Comparison of ENCODE assay signal across 24 cellular contexts in genomic region chr3:187665764-187666402, GRCh38. TPM values are rescaled to one million over a fixed set of nuclear protein-coding genes. Genes with fewer than 3 reads are reported as not detected.
DNase-seq lines count a peak whose midpoint lies in the region; ATAC-seq, FAIRE-seq and TF ChIP-seq lines count a peak whose summit lies in the region.
"Had no signal": no experiment of that assay in that cellular context is flagged by ENCODE, and none has a peak within 500 bp of the region (broad histone marks: within the 10 kb centered on the region; RNA-seq: fewer than 3 reads in every experiment).

No MANE protein-coding gene starts in this region.

- no peak overlapping the region for H3K27ac ChIP-seq in HepG2 (ENCODE audit: extremely low read length, insufficient read depth, low read length)
- no peak overlapping the region for H3K27ac ChIP-seq in right lobe of liver
- no peak overlapping the region for H3K27ac ChIP-seq in OCI-LY3 (ENCODE audit: low read length)

- H3K27ac Mint-ChIP-seq in activated CD8-positive, alpha-beta T cell treated with anti-CD3 and anti-CD28 coated beads for 36 hours, result no peak overlapping the region
- no peak overlapping the region for H3K27ac Mint-ChIP-seq in activated CD8-positive, alpha-beta T cell treated with anti-CD3 and anti-CD28 coated beads, Interleukin-2, amount 10 ng/mL, durations not matched to agents 7 days and 5 days
- H3K27ac Mint-ChIP-seq in activated T-helper 17 cell treated with anti-CD3 and anti-CD28 coated beads, Interleukin-2, amount 50 U/mL, for 72 hours, result no peak overlapping the region
- H3K27ac Mint-ChIP-seq: CD4-positive, alpha-beta memory T cell; GM23338; H9 had no signal

- no peak for TF ChIP-seq CTCF in activated CD8-positive, alpha-beta T cell treated with anti-CD3 and anti-CD28 coated beads for 36 hours (IDR thresholded peaks at IDR 0.05)
- TF ChIP-seq CTCF in HepG2 (CRISPR knock-in tag; IDR thresholded peaks at IDR 0.05) (no peak), right lobe of liver (IDR thresholded peaks at IDR 0.05) (no peak), OCI-LY3 (IDR thresholded peaks at IDR 0.05; ENCODE audit: low read depth, low read length) (no peak)

- 0% methylated on average over 3 of the region's 3 CpGs for WGBS in HepG2 (ENCODE audit: low lambda C conversion rate)
- 41% methylated on average over 3 of the region's 3 CpGs for WGBS in right lobe of liver (ENCODE audit: insufficient coverage, low coverage, low lambda C conversion rate, missing lambda C conversion rate)

- peaks cover 42% of the 10 kb centered on the region for H3K27me3 Mint-ChIP-seq in activated CD8-positive, alpha-beta T cell treated with anti-CD3 and anti-CD28 coated beads for 36 hours
- H3K27me3 Mint-ChIP-seq in activated CD8-positive, alpha-beta T cell treated with anti-CD3 and anti-CD28 coated beads, Interleukin-2, amount 10 ng/mL, durations not matched to agents 7 days and 5 days (ENCODE audit: low read depth), result peaks cover 42% of the 10 kb centered on the region
- peaks cover 47% of the 10 kb centered on the region for H3K27me3 Mint-ChIP-seq in activated T-helper 17 cell treated with anti-CD3 and anti-CD28 coated beads, Interleukin-2, amount 50 U/mL, for 72 hours

- DNase-seq in activated CD8-positive, alpha-beta T cell treated with anti-CD3 and anti-CD28 coated beads for 36 hours, result no peak
- no peak for DNase-seq in activated CD8-positive, alpha-beta T cell treated with anti-CD3 and anti-CD28 coated beads, Interleukin-2, amount 10 ng/mL, durations not matched to agents 7 days and 5 days
- DNase-seq in HepG2 (ENCODE audit: low spot score) (no peak), right lobe of liver (no peak), T-helper 2 cell (no peak)
- DNase-seq: C1 segment of cervical spinal cord; Calu3; CD4-positive, alpha-beta memory T cell; COR-L47; DMS79; EL; GDM1; H9 had no signal

- TF ChIP-seq RAD21 in HepG2 (CRISPR knock-in tag; IDR thresholded peaks at IDR 0.05), result no peak

- H3K36me3 Mint-ChIP-seq in activated CD8-positive, alpha-beta T cell treated with anti-CD3 and anti-CD28 coated beads for 36 hours (ENCODE audit: low read depth), result no peaks in the 10 kb centered on the region
- no peaks in the 10 kb centered on the region for H3K36me3 Mint-ChIP-seq in activated CD8-positive, alpha-beta T cell treated with anti-CD3 and anti-CD28 coated beads, Interleukin-2, amount 10 ng/mL, durations not matched to agents 7 days and 5 days (ENCODE audit: low read depth)
- H3K36me3 Mint-ChIP-seq in activated T-helper 17 cell treated with anti-CD3 and anti-CD28 coated beads, Interleukin-2, amount 50 U/mL, for 72 hours (ENCODE audit: low read depth), result no peaks in the 10 kb centered on the region
- H3K36me3 Mint-ChIP-seq: CD4-positive, alpha-beta memory T cell had no signal

- H3K36me3 ChIP-seq in HepG2 (replicated peaks in 1 of 2; ENCODE audit: control insufficient read depth in 1 of 2, insufficient read depth in 2 of 2, low read length in 2 of 2) (no peaks in the 10 kb centered on the region), right lobe of liver (no peaks in the 10 kb centered on the region), OCI-LY3 (replicated peaks; ENCODE audit: low read depth, low read length) (no peaks in the 10 kb centered on the region)

- no peak for FAIRE-seq in HepG2 (lab: Jason Lieb, UNC)
- FAIRE-seq: GM12878, GM19239 had no signal

- intact Hi-C loops in activated CD8-positive, alpha-beta T cell treated with anti-CD3 and anti-CD28 coated beads for 36 hours (cut with micrococcal nuclease), result no loop called here
- intact Hi-C loops in HepG2 (cut with micrococcal nuclease; ENCODE audit: unreplicated experiment), result no loop called here
- intact Hi-C loops in right lobe of liver (cut with DNase I), result no loop called here

- H3K4me3 ChIP-seq in HepG2 (replicated peaks in 1 of 3; ENCODE audit: insufficient read depth in 1 of 3, low read depth in 2 of 3, low read length in 3 of 3), result no peak overlapping the region
- H3K4me3 ChIP-seq in right lobe of liver, result no peak overlapping the region
- no peak overlapping the region for H3K4me3 ChIP-seq in OCI-LY3 (ENCODE audit: low read length)
- H3K4me3 ChIP-seq: GM12878, GM23338 had no signal

- H3K9ac ChIP-seq in HepG2 (ENCODE audit: insufficient read depth, low read depth, low read length), result no peak overlapping the region
- no peak overlapping the region for H3K9ac ChIP-seq in OCI-LY3 (ENCODE audit: low read length)

- BruUV-seq in HepG2 (replicated peaks; lab: Mats Ljungman, UMichigan), result no TSS peak

- H4K20me1 ChIP-seq in HepG2 (ENCODE audit: insufficient read depth, low read length), result no peaks in the 10 kb centered on the region
- H4K20me1 ChIP-seq in OCI-LY3 (ENCODE audit: insufficient read depth, low read length), result no peaks in the 10 kb centered on the region

- peak; percentile 13 for ATAC-seq in activated CD8-positive, alpha-beta T cell treated with anti-CD3 and anti-CD28 coated beads for 36 hours
- ATAC-seq in activated CD8-positive, alpha-beta T cell treated with anti-CD3 and anti-CD28 coated beads, Interleukin-2, amount 10 ng/mL, durations not matched to agents 7 days and 5 days, result no peak
- ATAC-seq in HepG2 (no peak), right lobe of liver (no peak), GM21576 (IDR thresholded peaks at IDR 0.05; ENCODE audit: unreplicated experiment) (no peak)
- peak; percentile 52 for ATAC-seq in activated T-helper 17 cell treated with anti-CD3 and anti-CD28 coated beads, Interleukin-2, amount 50 U/mL, for 72 hours (replicated peaks)
- ATAC-seq: GM12878, GM23338, HCT116 had no signal

- in situ Hi-C loops in HepG2 (cut with HindIII; ENCODE audit: extremely low pct_ligation_motif_present, low pct_unique_long_range_greater_than_20kb), result no loop called here

- H3K79me2 ChIP-seq in HepG2 (ENCODE audit: insufficient read depth, low read length), result no peaks in the 10 kb centered on the region
- H3K79me2 ChIP-seq in OCI-LY3 (ENCODE audit: low read length), result no peaks in the 10 kb centered on the region

- H3K27me3 ChIP-seq in HepG2 (ENCODE audit: control insufficient read depth in 1 of 2, insufficient read depth in 2 of 2, low read length in 2 of 2) (no peaks in the 10 kb centered on the region; a peak in 1 of 5 replicates), right lobe of liver (no peaks in the 10 kb centered on the region), OCI-LY3 (ENCODE audit: low read depth, low read length) (peaks cover 45% of the 10 kb centered on the region)

- H3K4me2 ChIP-seq in HepG2 (ENCODE audit: low read depth, low read length) (no peak overlapping the region), OCI-LY3 (ENCODE audit: low read length) (0 out of 2 replicates have a peak overlapping the region, but pooled peaks have one; percentile 3)
- H3K4me2 ChIP-seq: GM23338 had no signal

- CTCF ChIA-PET in activated CD8-positive, alpha-beta T cell treated with anti-CD3 and anti-CD28 coated beads for 36 hours (lab: Charles Lee), result interaction anchor here (1.2 to 5.1 kb wide), 2 partner anchors 50 to 347 kb away, joined by 3 to 23 read pairs; no protein-coding TSS in a partner anchor
- CTCF ChIA-PET in activated CD8-positive, alpha-beta T cell treated with anti-CD3 and anti-CD28 coated beads, Interleukin-2, amount 10 ng/mL, durations not matched to agents 7 days and 5 days (lab: Charles Lee), result interaction anchor here (2.3 kb wide), 1 partner anchor 13 kb away, joined by 14 read pairs; no protein-coding TSS in a partner anchor
- CTCF ChIA-PET in HepG2 (lab: Yijun Ruan, JAX; ENCODE audit: low intra/inter-chr PET ratio, low total read pairs), result no interaction called here

- H2AFZ ChIP-seq in HepG2 (ENCODE audit: low read length) (no peak overlapping the region), OCI-LY3 (ENCODE audit: low read depth, low read length) (no peak overlapping the region)
- H2AFZ ChIP-seq: GM23338 had no signal

- no peaks in the 10 kb centered on the region for H3K9me3 Mint-ChIP-seq in activated CD8-positive, alpha-beta T cell treated with anti-CD3 and anti-CD28 coated beads for 36 hours
- H3K9me3 Mint-ChIP-seq in activated CD8-positive, alpha-beta T cell treated with anti-CD3 and anti-CD28 coated beads, Interleukin-2, amount 10 ng/mL, durations not matched to agents 7 days and 5 days (ENCODE audit: insufficient read depth), result no peaks in the 10 kb centered on the region
- H3K9me3 Mint-ChIP-seq in activated T-helper 17 cell treated with anti-CD3 and anti-CD28 coated beads, Interleukin-2, amount 50 U/mL, for 72 hours, result no peaks in the 10 kb centered on the region
- H3K9me3 Mint-ChIP-seq: GM23338 had no signal

- H3K9me3 ChIP-seq in HepG2 (ENCODE audit: low read length) (no peaks in the 10 kb centered on the region), right lobe of liver (no peaks in the 10 kb centered on the region), OCI-LY3 (ENCODE audit: insufficient read depth, low read length) (peaks cover 7% of the 10 kb centered on the region; the same call in 1 of the 2 replicates)

- TF ChIP-seq EP300 in HepG2 (IDR thresholded peaks at IDR 0.05; ENCODE audit: low read depth in 2 of 2, low read length in 2 of 2) (no peak), HepG2 (CRISPR knock-in tag; IDR thresholded peaks at IDR 0.05; ENCODE audit: borderline replicate concordance) (no peak)

- peaks cover 7% of the 10 kb centered on the region for H3K4me1 Mint-ChIP-seq in activated CD8-positive, alpha-beta T cell treated with anti-CD3 and anti-CD28 coated beads for 36 hours (ENCODE audit: low read depth)
- no peaks in the 10 kb centered on the region for H3K4me1 Mint-ChIP-seq in activated CD8-positive, alpha-beta T cell treated with anti-CD3 and anti-CD28 coated beads, Interleukin-2, amount 10 ng/mL, durations not matched to agents 7 days and 5 days (ENCODE audit: low read depth)
- no peaks in the 10 kb centered on the region for H3K4me1 Mint-ChIP-seq in activated T-helper 17 cell treated with anti-CD3 and anti-CD28 coated beads, Interleukin-2, amount 50 U/mL, for 72 hours

- POLR2A ChIA-PET in activated CD8-positive, alpha-beta T cell treated with anti-CD3 and anti-CD28 coated beads for 36 hours (lab: Charles Lee), result no interaction called here
- POLR2A ChIA-PET in activated CD8-positive, alpha-beta T cell treated with anti-CD3 and anti-CD28 coated beads, Interleukin-2, amount 10 ng/mL, durations not matched to agents 7 days and 5 days (lab: Charles Lee), result no interaction called here
- POLR2A ChIA-PET in HepG2 (lab: Yijun Ruan, JAX), result no interaction called here

- H3K4me1 ChIP-seq in HepG2 (ENCODE audit: insufficient read depth, low read length) (no peaks in the 10 kb centered on the region), right lobe of liver (no peaks in the 10 kb centered on the region), OCI-LY3 (ENCODE audit: low read length) (peaks cover 30% of the 10 kb centered on the region)

- TF ChIP-seq POLR2A in HepG2 (IDR thresholded peaks at IDR 0.05; ENCODE audit: insufficient read depth in 1 of 2, low read depth in 2 of 2, low read length in 2 of 2) (no peak), right lobe of liver (IDR thresholded peaks at IDR 0.05) (no peak)

- no peak overlapping the region for H3K4me3 Mint-ChIP-seq in activated CD8-positive, alpha-beta T cell treated with anti-CD3 and anti-CD28 coated beads for 36 hours
- H3K4me3 Mint-ChIP-seq in activated CD8-positive, alpha-beta T cell treated with anti-CD3 and anti-CD28 coated beads, Interleukin-2, amount 10 ng/mL, durations not matched to agents 7 days and 5 days, result no peak overlapping the region
- no peak overlapping the region for H3K4me3 Mint-ChIP-seq in activated T-helper 17 cell treated with anti-CD3 and anti-CD28 coated beads, Interleukin-2, amount 50 U/mL, for 72 hours
- H3K4me3 Mint-ChIP-seq: CD4-positive, alpha-beta memory T cell; GM23338; H9 had no signal

RNA-seq across cellular contexts. Expression of gene SST, which starts 4.3 kb away (rescaled TPM):
- total RNA-seq in activated CD8-positive, alpha-beta T cell treated with anti-CD3 and anti-CD28 coated beads for 36 hours, result not detected
- total RNA-seq in activated CD8-positive, alpha-beta T cell treated with anti-CD3 and anti-CD28 coated beads, Interleukin-2, amount 10 ng/mL, durations not matched to agents 7 days and 5 days, result not detected
- total RNA-seq in HepG2 (2016; rRNA removed; fragmentation: Illumina TruSeq; extraction: Trizol) (not detected in 2 replicates), right lobe of liver (not detected)
- total RNA-seq in HepG2 (2016; cell fraction: cytosol; rRNA removed; fragmentation: Illumina TruSeq; extraction: Trizol; ENCODE audit: low read depth), result not detected in 2 replicates
- not detected in 2 replicates for total RNA-seq in HepG2 (2016; cell fraction: insoluble cytoplasmic fraction; rRNA removed; fragmentation: Illumina TruSeq; extraction: Trizol)
- not detected in 2 replicates for total RNA-seq in HepG2 (2016; cell fraction: membrane; rRNA removed; fragmentation: Illumina TruSeq; extraction: Trizol)
- total RNA-seq in HepG2 (2016; cell fraction: nucleus; rRNA removed; fragmentation: Illumina TruSeq; extraction: Trizol), result not detected in 2 replicates
- not detected in 2 replicates for polyA plus RNA-seq in HepG2 (2011; rRNA removed)
- polyA plus RNA-seq in HepG2 (2011; cell fraction: cytosol; rRNA removed), result not detected in 2 replicates
- polyA plus RNA-seq in HepG2 (2011; cell fraction: nucleus; rRNA removed), result not detected in 2 replicates
- not detected in 2 replicates for polyA plus RNA-seq in HepG2 (2012)
- not detected in 2 replicates for polyA plus RNA-seq in HepG2 (2016; cell fraction: cytosol; fragmentation: Illumina TruSeq; extraction: Trizol; ENCODE audit: low read depth)
- not detected in 2 replicates for polyA plus RNA-seq in HepG2 (2016; cell fraction: insoluble cytoplasmic fraction; fragmentation: Illumina TruSeq; extraction: Trizol; ENCODE audit: low read depth)
- not detected in 2 replicates for polyA plus RNA-seq in HepG2 (2016; cell fraction: membrane; fragmentation: Illumina TruSeq; extraction: Trizol; ENCODE audit: low read depth)
- polyA plus RNA-seq in HepG2 (2016; cell fraction: nucleus; fragmentation: Illumina TruSeq; extraction: Trizol; ENCODE audit: insufficient read depth, low read depth), result not detected in 2 replicates
- not detected in 2 replicates for polyA minus RNA-seq in HepG2 (2011; rRNA and poly(A)+ RNA removed; ENCODE audit: low replicate concordance)
- not detected in 2 replicates for polyA minus RNA-seq in HepG2 (2011; cell fraction: cytosol; rRNA and poly(A)+ RNA removed)
- polyA minus RNA-seq in HepG2 (2011; cell fraction: nucleus; rRNA and poly(A)+ RNA removed), result not detected in 2 replicates
- total RNA-seq in activated T-helper 17 cell treated with anti-CD3 and anti-CD28 coated beads, Interleukin-2, amount 50 U/mL, for 72 hours, result not detected
- total RNA-seq: A172; A673; Calu3; CD4-positive, alpha-beta memory T cell; GM23338; H4; H9 had no signal
- polyA plus RNA-seq: CD4-positive, alpha-beta memory T cell had no signal

RNA-seq across cellular contexts. Expression of gene RTP2, which starts 36.5 kb away (rescaled TPM):
- not detected for total RNA-seq in activated CD8-positive, alpha-beta T cell treated with anti-CD3 and anti-CD28 coated beads for 36 hours
- total RNA-seq in activated CD8-positive, alpha-beta T cell treated with anti-CD3 and anti-CD28 coated beads, Interleukin-2, amount 10 ng/mL, durations not matched to agents 7 days and 5 days, result not detected
- total RNA-seq in HepG2 (2016; rRNA removed; fragmentation: Illumina TruSeq; extraction: Trizol), result not detected in 2 replicates
- not detected in 2 replicates for total RNA-seq in HepG2 (2016; cell fraction: cytosol; rRNA removed; fragmentation: Illumina TruSeq; extraction: Trizol; ENCODE audit: low read depth)
- not detected in 2 replicates for total RNA-seq in HepG2 (2016; cell fraction: insoluble cytoplasmic fraction; rRNA removed; fragmentation: Illumina TruSeq; extraction: Trizol)
- total RNA-seq in HepG2 (2016; cell fraction: membrane; rRNA removed; fragmentation: Illumina TruSeq; extraction: Trizol), result not detected in 2 replicates
- not detected in 2 replicates for total RNA-seq in HepG2 (2016; cell fraction: nucleus; rRNA removed; fragmentation: Illumina TruSeq; extraction: Trizol)
- not detected in 2 replicates for polyA plus RNA-seq in HepG2 (2011; rRNA removed)
- polyA plus RNA-seq in HepG2 (2011; cell fraction: cytosol; rRNA removed), result not detected in 2 replicates
- polyA plus RNA-seq in HepG2 (2011; cell fraction: nucleus; rRNA removed), result not detected in 2 replicates
- polyA plus RNA-seq in HepG2 (2012), result not detected in 2 replicates
- not detected in 2 replicates for polyA plus RNA-seq in HepG2 (2016; cell fraction: cytosol; fragmentation: Illumina TruSeq; extraction: Trizol; ENCODE audit: low read depth)
- polyA plus RNA-seq in HepG2 (2016; cell fraction: insoluble cytoplasmic fraction; fragmentation: Illumina TruSeq; extraction: Trizol; ENCODE audit: low read depth), result not detected in 2 replicates
- polyA plus RNA-seq in HepG2 (2016; cell fraction: membrane; fragmentation: Illumina TruSeq; extraction: Trizol; ENCODE audit: low read depth), result not detected in 2 replicates
- not detected in 2 replicates for polyA plus RNA-seq in HepG2 (2016; cell fraction: nucleus; fragmentation: Illumina TruSeq; extraction: Trizol; ENCODE audit: insufficient read depth, low read depth)
- polyA minus RNA-seq in HepG2 (2011; rRNA and poly(A)+ RNA removed; ENCODE audit: low replicate concordance), result 0.19 TPM in 1 of 2 replicates, not detected in the other
- polyA minus RNA-seq in HepG2 (2011; cell fraction: cytosol; rRNA and poly(A)+ RNA removed), result not detected in 2 replicates
- not detected in 2 replicates for polyA minus RNA-seq in HepG2 (2011; cell fraction: nucleus; rRNA and poly(A)+ RNA removed)
- not detected for total RNA-seq in right lobe of liver
- total RNA-seq in activated T-helper 17 cell treated with anti-CD3 and anti-CD28 coated beads, Interleukin-2, amount 50 U/mL, for 72 hours, result not detected
- total RNA-seq: A172; A673; Calu3; CD4-positive, alpha-beta memory T cell; GM12878; GM23338; H4; H9 had no signal
- polyA plus RNA-seq: BJ; CD4-positive, alpha-beta memory T cell; GM12878; GM23338 had no signal

Comparison
In these comparisons a context has a peak if more than half of its experiments do, and no peak if none do; other contexts are left out.
1. ATAC-seq: peak in activated CD8-positive, alpha-beta T cell treated with anti-CD3 and anti-CD28 coated beads for 36 hours (single experiment) and activated T-helper 17 cell treated with anti-CD3 and anti-CD28 coated beads, Interleukin-2, amount 50 U/mL, for 72 hours (single experiment); none in activated CD8-positive, alpha-beta T cell treated with anti-CD3 and anti-CD28 coated beads, Interleukin-2, amount 10 ng/mL, durations not matched to agents 7 days and 5 days (single experiment), HepG2 (single experiment), right lobe of liver (0 of 4) and GM21576 (single experiment).